ENCODE assay signal across 13 cellular contexts in the genomic region with DNA sequence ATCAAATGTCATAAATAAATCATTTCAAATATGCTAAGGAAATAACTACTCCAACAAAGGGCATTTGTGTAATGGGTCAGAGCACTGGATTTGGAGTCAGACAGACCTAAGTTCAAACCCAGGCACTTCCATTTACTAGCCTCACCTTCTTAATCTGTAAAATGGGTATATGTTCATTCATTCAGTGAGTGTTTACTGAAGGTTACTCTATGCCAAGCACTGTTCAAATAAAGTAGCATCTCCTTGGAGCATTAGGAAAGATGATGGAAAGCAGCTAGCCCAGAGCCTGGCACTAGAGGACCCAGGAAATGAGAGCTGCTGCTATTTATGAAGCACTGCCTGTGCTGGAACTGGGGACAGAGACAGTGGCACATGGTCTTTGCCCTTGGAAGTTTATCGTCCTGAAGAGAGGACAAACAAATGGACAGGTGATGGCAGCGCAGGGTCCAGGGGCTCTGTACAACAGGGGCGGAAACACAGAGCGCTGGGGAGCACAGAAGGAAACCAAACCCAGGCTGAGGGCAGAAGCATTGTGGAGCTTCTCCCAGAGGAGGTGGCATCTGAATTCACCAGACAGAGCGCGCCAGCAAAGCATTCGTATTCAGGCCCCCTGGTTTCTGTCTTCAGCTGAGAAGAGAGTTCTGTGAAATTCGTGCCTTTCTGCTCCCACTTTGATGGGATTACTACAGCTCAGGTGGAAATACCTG. TPM values are rescaled to one million over a fixed set of nuclear protein-coding genes. Genes with fewer than 3 reads are reported as not detected.
"Had no signal": no experiment of that assay in that cellular context is flagged by ENCODE, and none has a peak within 500 bp of the region (broad histone marks: within the 10 kb centered on the region; RNA-seq: fewer than 3 reads in every experiment).

No MANE protein-coding gene starts in this region.

- H3K27me3 ChIP-seq: body of pancreas, gastroesophageal sphincter, pancreas, thyroid gland had no signal

- H3K4me1 ChIP-seq: body of pancreas, lower lobe of right lung, pancreas, thyroid gland had no signal

- H3K27ac ChIP-seq: body of pancreas, gastroesophageal sphincter, heart right ventricle, lower lobe of right lung, pancreas, thyroid gland had no signal

- H3K4me3 ChIP-seq: body of pancreas, gastroesophageal sphincter, heart right ventricle, lower lobe of right lung, pancreas, thyroid gland had no signal

- H3K9me3 ChIP-seq: body of pancreas, gastroesophageal sphincter, lower lobe of right lung, pancreas, thyroid gland had no signal

- DNase-seq: activated B cell treated with CpG ODN at 0.5 μM for 24 hours; activated CD8-positive, alpha-beta memory T cell treated with anti-CD3 and anti-CD28 coated beads for 24 hours; naive B cell had no signal

- H3K36me3 ChIP-seq: gastroesophageal sphincter, heart right ventricle, lower lobe of right lung, pancreas, thyroid gland had no signal

RNA-seq across cellular contexts. Expression of a gene that starts 19.0 kb away (rescaled TPM):
- total RNA-seq: activated B cell treated with CpG ODN at 0.5 μM for 24 hours; activated CD4-positive, alpha-beta T cell treated with anti-CD3 and anti-CD28 coated beads, Interleukin-2, amount 10 ng/mL, durations not matched to agents 24 days and 14 days; activated naive CD8-positive, alpha-beta T cell treated with anti-CD3 and anti-CD28 coated beads for 36 hours; heart right ventricle; lower lobe of right lung; mononuclear cell; urinary bladder had no signal
- polyA plus RNA-seq: heart right ventricle had no signal
